20 cellular contexts compared by ENCODE assay signal in the genomic region with DNA sequence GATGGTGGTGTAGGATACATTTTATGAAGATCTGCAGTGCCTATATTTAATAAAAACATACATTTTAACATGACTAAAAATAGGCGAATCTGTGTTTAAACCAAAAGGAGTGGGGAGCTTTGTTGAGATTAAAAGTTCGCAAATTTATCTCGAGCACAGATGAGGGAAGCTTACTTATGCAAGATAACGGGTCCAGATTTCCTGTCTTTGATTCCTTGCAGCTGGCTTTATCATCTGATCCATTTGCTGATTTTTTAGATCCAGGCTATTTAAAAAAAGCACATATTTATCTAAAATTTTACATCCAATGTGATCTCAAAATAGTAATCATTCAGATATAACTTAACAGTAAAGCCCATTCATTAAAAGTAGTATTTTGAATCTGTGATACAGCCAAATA. TPM values are rescaled to one million over a fixed set of nuclear protein-coding genes. Genes with fewer than 3 reads are reported as not detected.
DNase-seq lines count a peak whose midpoint lies in the region; ATAC-seq, FAIRE-seq and TF ChIP-seq lines count a peak whose summit lies in the region.
"Had no signal": no experiment of that assay in that cellular context is flagged by ENCODE, and none has a peak within 500 bp of the region (broad histone marks: within the 10 kb centered on the region; RNA-seq: fewer than 3 reads in every experiment).

No MANE protein-coding gene starts in this region.

- no peak for TF ChIP-seq EP300 in A549 (IDR thresholded peaks at IDR 0.05)

- H3K27ac ChIP-seq in A549 = no peak overlapping the region

- TF ChIP-seq RAD21 in A549 (conservative IDR thresholded peaks at IDR 0.05 in 1 of 2, IDR thresholded peaks at IDR 0.05 in 1 of 2) = no peak

- WGBS in A549 (ENCODE audit: missing lambda C conversion rate) = 94% methylated on average over 4 of the region's 4 CpGs

- H3K9me3 ChIP-seq in A549 = no peaks in the 10 kb centered on the region

- CTCF ChIA-PET in A549 (lab: Yijun Ruan, JAX) = interaction anchor here (1.1 to 1.6 kb wide), 2 partner anchors 9 to 125 kb away, joined by 3 to 5 read pairs; no protein-coding TSS in a partner anchor
- CTCF ChIA-PET in activated CD4-positive, alpha-beta T cell treated with anti-CD3 and anti-CD28 coated beads for 36 hours (lab: Charles Lee) = interaction anchor here (1.0 kb wide), 1 partner anchor 125 kb away, joined by 3 read pairs; no protein-coding TSS in a partner anchor

- H3K9me3 Mint-ChIP-seq in central memory CD8-positive, alpha-beta T cell = no peaks in the 10 kb centered on the region
- no peaks in the 10 kb centered on the region for H3K9me3 Mint-ChIP-seq in activated CD4-positive, alpha-beta T cell treated with anti-CD3 and anti-CD28 coated beads for 36 hours (ENCODE audit: low read depth)
- H3K9me3 Mint-ChIP-seq: CD4-positive, alpha-beta memory T cell; GM23338; H9 had no signal

- no peaks in the 10 kb centered on the region for H3K27me3 Mint-ChIP-seq in central memory CD8-positive, alpha-beta T cell
- H3K27me3 Mint-ChIP-seq in activated CD4-positive, alpha-beta T cell treated with anti-CD3 and anti-CD28 coated beads for 36 hours = no peaks in the 10 kb centered on the region
- H3K27me3 Mint-ChIP-seq: CD4-positive, alpha-beta memory T cell had no signal

- H3K27ac Mint-ChIP-seq in central memory CD8-positive, alpha-beta T cell (ENCODE audit: low read depth) = peak overlapping the region; percentile 25
- no peak overlapping the region for H3K27ac Mint-ChIP-seq in activated CD4-positive, alpha-beta T cell treated with anti-CD3 and anti-CD28 coated beads for 36 hours
- H3K27ac Mint-ChIP-seq: GM23338, H9 had no signal

- H3K4me3 ChIP-seq in A549 (no peak overlapping the region), fibroblast of pulmonary artery (replicated peaks; ENCODE audit: low read depth, low read length) (no peak overlapping the region)
- H3K4me3 ChIP-seq: GM23338 had no signal

- H3K4me2 ChIP-seq in A549 = no peak overlapping the region
- H3K4me2 ChIP-seq: GM23338 had no signal

- H3K4me1 ChIP-seq in A549 = peaks cover 13% of the 10 kb centered on the region

- intact Hi-C loops in activated CD4-positive, alpha-beta T cell treated with anti-CD3 and anti-CD28 coated beads for 36 hours (cut with DNase I, micrococcal nuclease) = no loop called here

- POLR2A ChIA-PET in A549 (lab: Yijun Ruan, JAX) = no interaction called here
- POLR2A ChIA-PET in activated CD4-positive, alpha-beta T cell treated with anti-CD3 and anti-CD28 coated beads for 36 hours (lab: Charles Lee) = no interaction called here

- H3K4me1 Mint-ChIP-seq in central memory CD8-positive, alpha-beta T cell = peaks cover 20% of the 10 kb centered on the region
- peaks cover 4% of the 10 kb centered on the region for H3K4me1 Mint-ChIP-seq in activated CD4-positive, alpha-beta T cell treated with anti-CD3 and anti-CD28 coated beads for 36 hours
- H3K4me1 Mint-ChIP-seq: GM23338 had no signal

- TF ChIP-seq POLR2A in A549 (IDR thresholded peaks at IDR 0.05; ENCODE audit: low read length) = no peak

- peaks cover 45% of the 10 kb centered on the region for H3K36me3 Mint-ChIP-seq in central memory CD8-positive, alpha-beta T cell (ENCODE audit: insufficient read depth)
- H3K36me3 Mint-ChIP-seq in activated CD4-positive, alpha-beta T cell treated with anti-CD3 and anti-CD28 coated beads for 36 hours (ENCODE audit: low read depth) = peaks cover 30% of the 10 kb centered on the region

- H3K4me3 Mint-ChIP-seq in central memory CD8-positive, alpha-beta T cell = no peak overlapping the region
- H3K4me3 Mint-ChIP-seq in activated CD4-positive, alpha-beta T cell treated with anti-CD3 and anti-CD28 coated beads for 36 hours = no peak overlapping the region
- H3K4me3 Mint-ChIP-seq: CD4-positive, alpha-beta memory T cell; GM23338; H9 had no signal

- DNase-seq in A549 (ENCODE audit: low read depth in 1 of 2, low spot score in 1 of 2) (no peak), fibroblast of pulmonary artery (ENCODE audit: low read depth) (peak; percentile 6), SHP77 treated with DMSO at 0.1 percent for 48 hours (lab: John Stamatoyannopoulos, UW) (no peak)
- no peak for DNase-seq in central memory CD8-positive, alpha-beta T cell (ENCODE audit: low spot score in 2 of 2)
- no peak for DNase-seq in activated CD4-positive, alpha-beta T cell treated with anti-CD3 and anti-CD28 coated beads for 36 hours
- DNase-seq in effector CD4-positive, alpha-beta T cell = no peak
- DNase-seq: 8988T; C1 segment of cervical spinal cord; Calu3; CD4-positive, alpha-beta memory T cell; COR-L47; DMS53; DMS79 treated with DMSO at 0.1 percent for 48 hours; GF-D8; H9 had no signal

- FAIRE-seq in A549 (lab: Jason Lieb, UNC) (peak; percentile 56), islet of Langerhans (lab: Jason Lieb, UNC) (peak; percentile 47)
- FAIRE-seq: GM12891, GM18507 had no signal

- ATAC-seq in A549 = no peak
- no peak for ATAC-seq in central memory CD8-positive, alpha-beta T cell (replicated peaks; ENCODE audit: extremely low read depth, poor library complexity, severe bottlenecking)
- no peak for ATAC-seq in activated CD4-positive, alpha-beta T cell treated with anti-CD3 and anti-CD28 coated beads for 36 hours
- ATAC-seq: GM23338, HCT116 had no signal

- no peak for TF ChIP-seq CTCF in A549 (IDR thresholded peaks at IDR 0.05)
- TF ChIP-seq CTCF in fibroblast of pulmonary artery (IDR thresholded peaks at IDR 0.05; ENCODE audit: low read length, missing control alignments) = no peak

TF ChIP-seq in A549, 52 proteins besides CTCF, POLR2A, EP300 and RAD21:
- TF ChIP-seq HOXB5 (CRISPR knock-in tag; IDR thresholded peaks at IDR 0.05) = no peak
- no peak for TF ChIP-seq FOXS1 (CRISPR knock-in tag; IDR thresholded peaks at IDR 0.05)
- TF ChIP-seq JUNB (IDR thresholded peaks at IDR 0.05) = no peak
- TF ChIP-seq, protein P1, sequence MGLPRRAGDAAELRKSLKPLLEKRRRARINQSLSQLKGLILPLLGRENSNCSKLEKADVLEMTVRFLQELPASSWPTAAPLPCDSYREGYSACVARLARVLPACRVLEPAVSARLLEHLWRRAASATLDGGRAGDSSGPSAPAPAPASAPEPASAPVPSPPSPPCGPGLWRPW (IDR thresholded peaks at IDR 0.05) = no peak
- TF ChIP-seq TFCP2L1 (CRISPR knock-in tag; IDR thresholded peaks at IDR 0.05) = no peak
- no peak for TF ChIP-seq BHLHE40 (IDR thresholded peaks at IDR 0.05; ENCODE audit: low read depth, low read length)
- TF ChIP-seq, protein P2, sequence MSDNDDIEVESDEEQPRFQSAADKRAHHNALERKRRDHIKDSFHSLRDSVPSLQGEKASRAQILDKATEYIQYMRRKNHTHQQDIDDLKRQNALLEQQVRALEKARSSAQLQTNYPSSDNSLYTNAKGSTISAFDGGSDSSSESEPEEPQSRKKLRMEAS (IDR thresholded peaks at IDR 0.05) = no peak
- TF ChIP-seq ZC3H11A (IDR thresholded peaks at IDR 0.05) = no peak
- TF ChIP-seq KDM1A (IDR thresholded peaks at IDR 0.05; ENCODE audit: low read depth) = no peak
- no peak for TF ChIP-seq NFE2L2 (conservative IDR thresholded peaks at IDR 0.05; ENCODE audit: low read length)
- TF ChIP-seq TP53 (CRISPR knock-in tag; IDR thresholded peaks at IDR 0.05) = no peak
- no peak for TF ChIP-seq SMC3 (IDR thresholded peaks at IDR 0.05)
- TF ChIP-seq CHD4 (IDR thresholded peaks at IDR 0.05; ENCODE audit: borderline replicate concordance) = no peak
- no peak for TF ChIP-seq JUN (IDR thresholded peaks at IDR 0.05)
- no peak for TF ChIP-seq RARB (CRISPR knock-in tag; IDR thresholded peaks at IDR 0.05)
- no peak for TF ChIP-seq EHF (CRISPR knock-in tag; IDR thresholded peaks at IDR 0.05)
- no peak for TF ChIP-seq POLR2AphosphoS2 (conservative IDR thresholded peaks at IDR 0.05; ENCODE audit: low read length)
- no peak for TF ChIP-seq ZFP36 (IDR thresholded peaks at IDR 0.05; ENCODE audit: borderline replicate concordance, partially characterized antibody)
- TF ChIP-seq HEYL (CRISPR knock-in tag; IDR thresholded peaks at IDR 0.05) = no peak
- no peak for TF ChIP-seq KDM5A (IDR thresholded peaks at IDR 0.05)

RNA-seq across cellular contexts. Expression of a gene that starts 57.0 kb away (rescaled TPM):
- polyA plus RNA-seq in A549 (2011; rRNA removed) (33.9 and 35.0 TPM in 2 replicates), A549 (2017; fragmentation: RNase III; extraction: RNeasy Plus Mini Kit Qiagen cat#74134 plus additional on column Dnase treatment) (12.5 to 14.0 TPM (median 12.7 TPM) in 3 replicates)
- 5.2 and 5.8 TPM in 2 replicates for polyA plus RNA-seq in A549 (2012; cell fraction: cytosol; rRNA removed)
- 8.5 and 13.6 TPM in 2 replicates for polyA plus RNA-seq in A549 (2012; cell fraction: nucleus; rRNA removed)
- 40.2 and 44.4 TPM in 2 replicates for polyA minus RNA-seq in A549 (2011; rRNA and poly(A)+ RNA removed)
- 10 to 100 TPM; 23.4 to 27.9 TPM for total RNA-seq in activated CD4-positive, alpha-beta T cell treated with anti-CD3 and anti-CD28 coated beads for 36 hours
